2 cellular contexts compared by ENCODE assay signal in genomic region chr19:20397292-20397691, GRCh38.
TF ChIP-seq lines count a peak whose summit lies in the region.

No MANE protein-coding gene starts in this region.

TF ChIP-seq in HCT116, 20 proteins besides CTCF, POLR2A, EP300 and RAD21:
- TF ChIP-seq CEBPB (IDR thresholded peaks at IDR 0.05; ENCODE audit: low read depth) (no peak), JUND (IDR thresholded peaks at IDR 0.05) (no peak), ZNF274 (IDR thresholded peaks at IDR 0.05; ENCODE audit: low read depth, low read length) (peak; percentile 68), ZFX (IDR thresholded peaks at IDR 0.05) (no peak)

TF ChIP-seq in GM12878, 131 proteins besides CTCF, POLR2A, EP300 and RAD21 (continued from another document):
- TF ChIP-seq HDAC6 (IDR thresholded peaks at IDR 0.05; ENCODE audit: unreplicated experiment) (no peak), STAT1 (conservative IDR thresholded peaks at IDR 0.05) (no peak), ZNF384 (IDR thresholded peaks at IDR 0.05; ENCODE audit: borderline replicate concordance, low read depth, low read length) (no peak), HDGF (IDR thresholded peaks at IDR 0.05) (no peak)
